16 cellular contexts compared by ENCODE assay signal in the genomic region with DNA sequence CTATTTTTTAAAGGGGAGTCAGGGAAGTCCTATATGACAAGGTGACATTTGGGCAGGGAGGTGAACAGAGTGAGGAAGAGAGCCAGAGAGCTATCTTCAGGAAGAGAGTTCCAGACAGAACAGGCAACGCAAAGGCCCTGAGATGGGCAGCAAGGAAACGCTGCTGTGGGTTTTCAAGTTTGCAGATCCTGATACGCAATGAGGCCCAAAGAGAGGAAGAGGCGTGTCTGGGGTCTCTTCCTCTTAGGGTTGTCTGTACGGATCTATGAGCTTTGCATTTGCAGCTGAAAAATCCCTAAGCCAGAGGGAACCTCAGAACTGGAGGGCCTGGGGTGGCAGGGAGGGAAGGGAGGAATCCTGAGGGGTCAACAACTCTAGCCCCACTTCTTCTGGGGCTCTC. TPM values are rescaled to one million over a fixed set of nuclear protein-coding genes. Genes with fewer than 3 reads are reported as not detected.
A peak's percentile ranks its signal among the peaks of the same experiment; 100 is the strongest.
DNase-seq lines count a peak whose midpoint lies in the region; ATAC-seq and TF ChIP-seq lines count a peak whose summit lies in the region.
"Had no signal": no experiment of that assay in that cellular context is flagged by ENCODE, and none has a peak within 500 bp of the region (broad histone marks: within the 10 kb centered on the region; RNA-seq: fewer than 3 reads in every experiment).

No MANE protein-coding gene starts in this region.

- H3K4me1 Mint-ChIP-seq in stimulated activated naive CD8-positive, alpha-beta T cell treated with anti-CD3 and anti-CD28 coated beads, Interleukin-15, amount 100 ng/mL, for 72 hours: peaks cover 17% of the 10 kb centered on the region

- intact Hi-C loops in upper lobe of right lung (cut with DNase I): no loop called here

- peak; percentile 55 for ATAC-seq in stimulated activated naive CD8-positive, alpha-beta T cell treated with anti-CD3 and anti-CD28 coated beads, Interleukin-15, amount 100 ng/mL, for 72 hours
- no peak for ATAC-seq in stimulated activated naive CD8-positive, alpha-beta T cell treated with anti-CD3 and anti-CD28 coated beads, Interleukin-15, Interleukin-2, amounts not matched to agents 100 U/mL and 50 U/mL, for 24 hours
- ATAC-seq in left lobe of liver (peak; percentile 33), upper lobe of right lung (peak; percentile 80), GM18520 (IDR thresholded peaks at IDR 0.05; ENCODE audit: unreplicated experiment) (no peak), HG03439 (IDR thresholded peaks at IDR 0.05; ENCODE audit: unreplicated experiment) (no peak)

- H3K4me1 ChIP-seq in upper lobe of right lung (no peaks in the 10 kb centered on the region), SJCRH30 (no peaks in the 10 kb centered on the region)
- H3K4me1 ChIP-seq: adrenal gland, esophagus muscularis mucosa had no signal

- TF ChIP-seq CTCF in upper lobe of right lung (IDR thresholded peaks at IDR 0.05): no peak

- H3K4me3 ChIP-seq in upper lobe of right lung: no peak overlapping the region
- no peak overlapping the region for H3K4me3 ChIP-seq in SJCRH30
- H3K4me3 ChIP-seq: adrenal gland, esophagus muscularis mucosa had no signal

- DNase-seq in stimulated activated naive CD8-positive, alpha-beta T cell treated with anti-CD3 and anti-CD28 coated beads, Interleukin-15, amount 100 ng/mL, for 72 hours: no peak
- DNase-seq in stimulated activated naive CD8-positive, alpha-beta T cell treated with anti-CD3 and anti-CD28 coated beads, Interleukin-15, Interleukin-2, amounts not matched to agents 100 U/mL and 50 U/mL, for 24 hours: no peak
- peak; percentile 47 for DNase-seq in UCSD-AML1 (lab: John Stamatoyannopoulos, UW; ENCODE audit: unreplicated experiment)
- no peak for DNase-seq in left lobe of liver (ENCODE audit: low spot score)
- DNase-seq in upper lobe of right lung: no peak
- DNase-seq in SJCRH30: no peak
- DNase-seq: DMS153, mesendoderm, NCI-H1694, NCI-H526 treated with DMSO at 0.1 percent for 48 hours, posterior cingulate gyrus, SHP77 had no signal

- H3K4me3 Mint-ChIP-seq in stimulated activated naive CD8-positive, alpha-beta T cell treated with anti-CD3 and anti-CD28 coated beads, Interleukin-15, amount 100 ng/mL, for 72 hours: peak overlapping the region in 1 of 2 donors; percentile 1

- H3K27ac ChIP-seq in upper lobe of right lung (no peak overlapping the region), SJCRH30 (no peak overlapping the region)
- H3K27ac ChIP-seq: adrenal gland, esophagus muscularis mucosa had no signal

- H3K27me3 ChIP-seq in upper lobe of right lung: no peaks in the 10 kb centered on the region
- peaks cover 11% of the 10 kb centered on the region for H3K27me3 ChIP-seq in SJCRH30
- H3K27me3 ChIP-seq: adrenal gland, esophagus muscularis mucosa had no signal

- no peaks in the 10 kb centered on the region for H3K9me3 ChIP-seq in upper lobe of right lung
- H3K9me3 ChIP-seq in SJCRH30 (replicated peaks): no peaks in the 10 kb centered on the region
- H3K9me3 ChIP-seq: adrenal gland, esophagus muscularis mucosa had no signal

- no peaks in the 10 kb centered on the region for H3K9me3 Mint-ChIP-seq in stimulated activated naive CD8-positive, alpha-beta T cell treated with anti-CD3 and anti-CD28 coated beads, Interleukin-15, amount 100 ng/mL, for 72 hours

- no peaks in the 10 kb centered on the region for H3K27me3 Mint-ChIP-seq in stimulated activated naive CD8-positive, alpha-beta T cell treated with anti-CD3 and anti-CD28 coated beads, Interleukin-15, amount 100 ng/mL, for 72 hours

- H3K27ac Mint-ChIP-seq in stimulated activated naive CD8-positive, alpha-beta T cell treated with anti-CD3 and anti-CD28 coated beads, Interleukin-15, amount 100 ng/mL, for 72 hours: peak overlapping the region in 1 of 2 donors; percentile 60

- no peaks in the 10 kb centered on the region for H3K36me3 ChIP-seq in upper lobe of right lung
- H3K36me3 ChIP-seq in SJCRH30: no peaks in the 10 kb centered on the region
- H3K36me3 ChIP-seq: adrenal gland, esophagus muscularis mucosa had no signal

RNA-seq across cellular contexts. Expression of a gene that starts 13.6 kb away (rescaled TPM):
- total RNA-seq in left lobe of liver: not detected
- total RNA-seq in upper lobe of right lung: 0.41 TPM
- 0.04 TPM in 1 of 2 replicates, not detected in the other for total RNA-seq in SJCRH30 (2014; rRNA removed; shearing (Covaris generic))
- total RNA-seq: esophagus muscularis mucosa had no signal

Comparison
In these comparisons a context has a peak if more than half of its experiments do, and no peak if none do; other contexts are left out.
1. ATAC-seq: peak in stimulated activated naive CD8-positive, alpha-beta T cell treated with anti-CD3 and anti-CD28 coated beads, Interleukin-15, amount 100 ng/mL, for 72 hours (single experiment), left lobe of liver (single experiment) and upper lobe of right lung (single experiment); none in stimulated activated naive CD8-positive, alpha-beta T cell treated with anti-CD3 and anti-CD28 coated beads, Interleukin-15, Interleukin-2, amounts not matched to agents 100 U/mL and 50 U/mL, for 24 hours (single experiment), GM18520 (single experiment) and HG03439 (single experiment).